In genomic region chr3:156685198-156685597, GRCh38 we compare ENCODE assay signal across 13 cellular contexts. TPM values are rescaled to one million over a fixed set of nuclear protein-coding genes. Genes with fewer than 3 reads are reported as not detected.
A peak's percentile ranks its signal among the peaks of the same experiment; 100 is the strongest.
DNase-seq lines count a peak whose midpoint lies in the region; ATAC-seq, FAIRE-seq and TF ChIP-seq lines count a peak whose summit lies in the region.
"Had no signal": no experiment of that assay in that cellular context is flagged by ENCODE, and none has a peak within 500 bp of the region (broad histone marks: within the 10 kb centered on the region; RNA-seq: fewer than 3 reads in every experiment).

No MANE protein-coding gene starts in this region.

- H3K27ac ChIP-seq in breast epithelium = no peak overlapping the region
- no peak overlapping the region for H3K27ac ChIP-seq in upper lobe of right lung

- no peak for TF ChIP-seq POLR2A in breast epithelium (IDR thresholded peaks at IDR 0.05)
- no peak for TF ChIP-seq POLR2A in GM12891 (IDR thresholded peaks at IDR 0.05; ENCODE audit: low read depth, low read length)

- no peaks in the 10 kb centered on the region for H3K9me3 ChIP-seq in breast epithelium
- H3K9me3 ChIP-seq in upper lobe of right lung = no peaks in the 10 kb centered on the region
- H3K9me3 ChIP-seq: HAP-1, pancreas had no signal

- H3K36me3 Mint-ChIP-seq in MCF 10A (ENCODE audit: insufficient read depth, unreplicated experiment) = peaks cover 66% of the 10 kb centered on the region

- POLR2A ChIA-PET in MCF 10A (lab: Yijun Ruan, JAX) = interaction anchor here (0.8 to 6.5 kb wide), 18 partner anchors 8 to 475 kb away, joined by 3 to 122 read pairs (median 6); partner anchors contain the start of genes CCNL1, SSR3 and TIPARP

- no peak for FAIRE-seq in GM12891 (lab: Jason Lieb, UNC)
- FAIRE-seq: pancreas had no signal

- no peaks in the 10 kb centered on the region for H3K36me3 ChIP-seq in breast epithelium
- H3K36me3 ChIP-seq in upper lobe of right lung = peaks cover 5% of the 10 kb centered on the region
- H3K36me3 ChIP-seq: HAP-1, pancreas had no signal

- peak; percentile 42 for DNase-seq in MCF 10A (ENCODE audit: unreplicated experiment)
- DNase-seq in breast epithelium (ENCODE audit: low spot score in 2 of 2) = no peak
- peak; percentile 6 for DNase-seq in NCI-H69 (lab: John Stamatoyannopoulos, UW)
- DNase-seq in fibroblast of gingiva (ENCODE audit: low read depth) = peak; percentile 81
- DNase-seq in upper lobe of right lung = no peak
- DNase-seq in GM12891 (ENCODE audit: insufficient read length, low spot score) = no peak
- DNase-seq: activated CD4-positive, alpha-beta T cell treated with anti-CD3 and anti-CD28 coated beads, Interleukin-2, amount 50 U/mL, for 1 hour; NCI-H2029; pancreas; stimulated activated naive CD4-positive, alpha-beta T cell had no signal

- CTCF ChIA-PET in MCF 10A (lab: Yijun Ruan, JAX) = interaction anchor here (0.6 to 1.3 kb wide), 3 partner anchors 55 to 453 kb away, joined by 3 to 7 read pairs (median 3); no protein-coding TSS in a partner anchor

- H3K4me1 Mint-ChIP-seq in MCF 10A (ENCODE audit: insufficient read depth, unreplicated experiment) = peaks cover 54% of the 10 kb centered on the region

- peak; percentile 39 for ATAC-seq in upper lobe of right lung
- ATAC-seq in GM18870 (IDR thresholded peaks at IDR 0.05; ENCODE audit: unreplicated experiment) = no peak
- ATAC-seq in HG02840 (IDR thresholded peaks at IDR 0.05; ENCODE audit: low FRiP score, unreplicated experiment) = no peak

- peak overlapping the region; percentile 59 for H3K4me3 Mint-ChIP-seq in MCF 10A (ENCODE audit: unreplicated experiment)

- intact Hi-C loops in MCF 10A (cut with micrococcal nuclease) = no loop called here
- intact Hi-C loops in breast epithelium (cut with DNase I; ENCODE audit: low total_unique reads) = no loop called here
- intact Hi-C loops in upper lobe of right lung (cut with DNase I) = no loop called here

- H3K4me3 ChIP-seq in breast epithelium (no peak overlapping the region), upper lobe of right lung (no peak overlapping the region)
- H3K4me3 ChIP-seq: HAP-1, pancreas had no signal

- H3K4me1 ChIP-seq in breast epithelium (peaks cover 0 to 10% of the 10 kb centered on the region in 2 donors), upper lobe of right lung (peaks cover 89% of the 10 kb centered on the region)

- H3K27me3 Mint-ChIP-seq in MCF 10A (ENCODE audit: insufficient read depth, unreplicated experiment) = no peaks in the 10 kb centered on the region

- BruUV-seq in MCF 10A (replicated peaks; lab: Mats Ljungman, UMichigan) = no TSS peak

- peak overlapping the region; percentile 87 for H3K27ac Mint-ChIP-seq in MCF 10A (ENCODE audit: low read depth, unreplicated experiment)

- no peaks in the 10 kb centered on the region for H3K27me3 ChIP-seq in breast epithelium
- H3K27me3 ChIP-seq in upper lobe of right lung = no peaks in the 10 kb centered on the region
- H3K27me3 ChIP-seq: pancreas had no signal

- TF ChIP-seq CTCF in MCF 10A (IDR thresholded peaks at IDR 0.05; ENCODE audit: unreplicated experiment) (no peak), breast epithelium (IDR thresholded peaks at IDR 0.05) (no peak), upper lobe of right lung (IDR thresholded peaks at IDR 0.05) (no peak)

- H3K9me3 Mint-ChIP-seq in MCF 10A (ENCODE audit: unreplicated experiment) = no peaks in the 10 kb centered on the region

TF ChIP-seq in GM12891, 5 proteins besides CTCF, POLR2A, EP300 and RAD21:
- no peak; the same call in 1 of the 2 replicates for TF ChIP-seq POLR2AphosphoS5 (IDR thresholded peaks at IDR 0.05; ENCODE audit: low read depth, low read length)

RNA-seq across cellular contexts. Expression of gene TIPARP, which starts 10.8 kb away (rescaled TPM):
- total RNA-seq in MCF 10A (2022) (41.6 and 50.0 TPM in 2 replicates), breast epithelium (100 to 1,000 TPM in 1 of 3 donors, 10 to 100 TPM in 2; 28.5 to 103 (median 45.1) TPM), upper lobe of right lung (56.9 TPM)
- 23.8 TPM for polyA plus RNA-seq in GM12891 (2012; ENCODE audit: low read depth, missing spikeins)

Comparison
In these comparisons a context has a peak if more than half of its experiments do, and no peak if none do; other contexts are left out.
1. DNase-seq: peak in MCF 10A (single experiment), NCI-H69 (single experiment) and fibroblast of gingiva (single experiment); none in breast epithelium (0 of 2), upper lobe of right lung (single experiment) and GM12891 (single experiment).